ENCODE assay signal across 1 cellular context in genomic region chr2:101012706-101013181, GRCh38.
TF ChIP-seq lines count a peak whose summit lies in the region.

No MANE protein-coding gene starts in this region.

TF ChIP-seq in K562, 482 proteins besides CTCF, POLR2A, EP300 and RAD21 (continued from another document):
- TF ChIP-seq STAT6 (CRISPR knock-in tag; IDR thresholded peaks at IDR 0.05) (no peak), FOXM1 (IDR thresholded peaks at IDR 0.05; ENCODE audit: low read depth) (no peak), FOXM1 (CRISPR knock-in tag; IDR thresholded peaks at IDR 0.05; ENCODE audit: low read depth) (no peak), CHD1 (IDR thresholded peaks at IDR 0.05; ENCODE audit: low read length) (no peak), ZFP30 (CRISPR knock-in tag; IDR thresholded peaks at IDR 0.05; ENCODE audit: borderline replicate concordance) (no peak), ZNF212 (CRISPR knock-in tag; IDR thresholded peaks at IDR 0.05) (no peak), SMC3 (conservative IDR thresholded peaks at IDR 0.05; ENCODE audit: insufficient read depth, low read depth, low read length) (peak; percentile 56; the same call in 1 of the 2 replicates)
